ENCODE assay signal across 2 cellular contexts in the genomic region with DNA sequence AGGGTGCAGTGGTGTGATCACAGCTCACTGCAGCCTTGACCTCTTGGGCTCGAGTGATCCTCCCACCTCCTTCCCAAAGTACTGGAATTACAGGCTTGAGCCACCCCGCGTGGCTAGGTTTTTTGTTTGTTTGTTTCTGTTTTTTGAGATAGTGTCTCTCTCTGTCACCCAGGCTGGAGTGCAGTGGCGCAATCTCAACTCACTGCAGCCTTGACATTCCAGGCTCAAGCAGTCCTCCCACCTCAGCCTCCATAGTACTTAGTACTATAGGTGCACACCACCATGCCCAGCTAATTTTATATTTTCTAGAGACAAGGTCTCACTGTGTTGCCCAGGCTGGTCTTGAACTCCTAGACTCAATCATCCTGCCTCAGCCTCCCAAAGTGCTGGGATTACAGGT. TPM values are rescaled to one million over a fixed set of nuclear protein-coding genes. Genes with fewer than 3 reads are reported as not detected.
"Had no signal": no experiment of that assay in that cellular context is flagged by ENCODE, and none has a peak within 500 bp of the region (broad histone marks: within the 10 kb centered on the region; RNA-seq: fewer than 3 reads in every experiment).

No MANE protein-coding gene starts in this region.

RNA-seq across cellular contexts. Expression of a gene that starts 47.6 kb away (rescaled TPM):
- total RNA-seq: G401, GM12878 had no signal
- polyA plus RNA-seq: GM12878 had no signal
